20 cellular contexts compared by ENCODE assay signal in the genomic region with DNA sequence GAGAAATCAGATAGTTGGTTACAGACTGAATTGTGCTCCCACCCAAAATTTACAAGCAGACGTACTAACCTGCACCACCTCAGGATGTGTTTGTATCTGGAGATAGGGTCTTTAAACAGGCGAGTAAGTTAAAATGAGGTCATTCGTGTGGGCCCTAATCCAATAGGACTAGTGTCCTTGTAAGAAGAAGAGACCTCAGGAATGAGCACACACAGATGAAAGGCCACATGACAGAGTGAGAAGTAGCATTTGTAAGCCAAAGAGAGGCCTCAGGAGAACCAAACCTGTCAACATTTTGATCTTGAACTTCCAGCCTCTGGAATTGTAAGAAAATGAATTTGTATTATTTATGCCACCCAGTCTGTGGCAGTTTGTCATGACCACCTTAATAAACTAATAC.
DNase-seq lines count a peak whose midpoint lies in the region; ATAC-seq and TF ChIP-seq lines count a peak whose summit lies in the region.
"Had no signal": no experiment of that assay in that cellular context is flagged by ENCODE, and none has a peak within 500 bp of the region (broad histone marks: within the 10 kb centered on the region; RNA-seq: fewer than 3 reads in every experiment).

No MANE protein-coding gene starts in this region.

- H3K79me2 ChIP-seq in GM23338 (replicated peaks; ENCODE audit: insufficient read depth) = no peaks in the 10 kb centered on the region

- H3K4me1 Mint-ChIP-seq in GM23338 (peaks cover 3% of the 10 kb centered on the region; the same call in 1 of the 3 replicates), mesothelial cell of epicardium (peaks cover 21% of the 10 kb centered on the region)
- H3K4me1 Mint-ChIP-seq: B cell had no signal

- intact Hi-C loops in left ventricle myocardium superior (cut with micrococcal nuclease) = no loop called here
- intact Hi-C loops in cardiac septum (cut with DNase I) = no loop called here
- intact Hi-C loops in left lung (cut with DNase I) = no loop called here

- TF ChIP-seq CTCF in GM23338 (conservative IDR thresholded peaks at IDR 0.05; ENCODE audit: low read depth in 2 of 2) = no peak
- no peak for TF ChIP-seq CTCF in mesothelial cell of epicardium (IDR thresholded peaks at IDR 0.05; ENCODE audit: unreplicated experiment)
- no peak for TF ChIP-seq CTCF in left lung (IDR thresholded peaks at IDR 0.05)

- ATAC-seq in left ventricle myocardium superior (peak; percentile 23), GM23338 (no peak), GM19324 (IDR thresholded peaks at IDR 0.05; ENCODE audit: low FRiP score, unreplicated experiment) (no peak), left lung (no peak)
- ATAC-seq: A549; CD8-positive, alpha-beta T cell had no signal

- H3K27ac Mint-ChIP-seq in GM23338 = no peak overlapping the region
- peak overlapping the region; percentile 63 for H3K27ac Mint-ChIP-seq in mesothelial cell of epicardium
- H3K27ac Mint-ChIP-seq: B cell; CD4-positive, alpha-beta T cell; CD8-positive, alpha-beta T cell had no signal

- peaks cover 0 to 20% of the 10 kb centered on the region in 2 donors for H3K9me3 ChIP-seq in left lung
- H3K9me3 ChIP-seq: A549 had no signal

- DNase-seq in NCI-H82 (lab: John Stamatoyannopoulos, UW) (peak; percentile 6), NCI-H82 treated with DMSO at 0.1 percent for 48 hours (lab: John Stamatoyannopoulos, UW; ENCODE audit: unreplicated experiment) (no peak), left ventricle myocardium superior (no peak), cardiac septum (ENCODE audit: low spot score) (no peak), GM23338 (ENCODE audit: low spot score) (no peak), mesothelial cell of epicardium (ENCODE audit: low spot score in 2 of 2, unreplicated experiment in 2 of 2) (no peak), left lung (no peak)
- DNase-seq: AML-193; Caco-2; Calu3; CD4-positive, alpha-beta T cell; CD8-positive, alpha-beta T cell; DMS79 treated with DMSO at 0.1 percent for 48 hours; GF-D8 had no signal

- H3K27ac ChIP-seq in GM23338 (ENCODE audit: low read depth) (no peak overlapping the region), left lung (no peak overlapping the region)
- H3K27ac ChIP-seq: 22Rv1; A549; BLaER1 treated with 17β-estradiol and CSF1 and Interleukin-3, amounts not matched to agents 10 nM and 100 nM; C4-2B had no signal

- H2AFZ ChIP-seq in GM23338 = peak overlapping the region; percentile 72; the same call in 1 of the 2 replicates

- H3K4me1 ChIP-seq in GM23338 (ENCODE audit: insufficient read depth) = no peaks in the 10 kb centered on the region
- no peaks in the 10 kb centered on the region for H3K4me1 ChIP-seq in left lung
- H3K4me1 ChIP-seq: A549; BLaER1 treated with 17β-estradiol and CSF1 and Interleukin-3, amounts not matched to agents 10 nM and 100 nM; Caco-2 had no signal

- no peak overlapping the region for H3K4me3 ChIP-seq in GM23338
- no peak overlapping the region for H3K4me3 ChIP-seq in left lung
- H3K4me3 ChIP-seq: A549; BLaER1 treated with 17β-estradiol and CSF1 and Interleukin-3, amounts not matched to agents 10 nM and 100 nM had no signal

- H3K4me3 Mint-ChIP-seq in GM23338 (no peak overlapping the region), mesothelial cell of epicardium (no peak overlapping the region)
- H3K4me3 Mint-ChIP-seq: B cell; CD4-positive, alpha-beta T cell; CD8-positive, alpha-beta T cell had no signal

- H3K27me3 Mint-ChIP-seq in GM23338 (ENCODE audit: insufficient read depth, low read depth, poor library complexity) = no peaks in the 10 kb centered on the region
- H3K27me3 Mint-ChIP-seq in mesothelial cell of epicardium (ENCODE audit: low read depth) = no peaks in the 10 kb centered on the region
- H3K27me3 Mint-ChIP-seq: B cell; CD4-positive, alpha-beta T cell had no signal

- H3K9me3 Mint-ChIP-seq in GM23338 (no peaks in the 10 kb centered on the region; the same call in 2 of the 3 replicates), mesothelial cell of epicardium (peaks cover 17% of the 10 kb centered on the region)

- H3K27me3 ChIP-seq in GM23338 (ENCODE audit: insufficient read depth) = no peaks in the 10 kb centered on the region
- H3K27me3 ChIP-seq in left lung = no peaks in the 10 kb centered on the region
- H3K27me3 ChIP-seq: BLaER1 treated with 17β-estradiol and CSF1 and Interleukin-3, amounts not matched to agents 10 nM and 100 nM had no signal

- H3K36me3 Mint-ChIP-seq in GM23338 (ENCODE audit: low read depth) (peaks cover 4% of the 10 kb centered on the region; the same call in 1 of the 3 replicates), mesothelial cell of epicardium (no peaks in the 10 kb centered on the region)
- H3K36me3 Mint-ChIP-seq: CD8-positive, alpha-beta T cell had no signal

- H4K20me1 ChIP-seq in GM23338 (replicated peaks; ENCODE audit: insufficient read depth) = no peaks in the 10 kb centered on the region
- H4K20me1 ChIP-seq: BLaER1 treated with 17β-estradiol and CSF1 and Interleukin-3, amounts not matched to agents 10 nM and 100 nM had no signal

- H3F3A ChIP-seq in GM23338 (replicated peaks; ENCODE audit: low read depth) = no peaks in the 10 kb centered on the region

- H3K36me3 ChIP-seq in GM23338 (ENCODE audit: insufficient read depth) (no peaks in the 10 kb centered on the region), left lung (no peaks in the 10 kb centered on the region)
- H3K36me3 ChIP-seq: BLaER1 treated with 17β-estradiol and CSF1 and Interleukin-3, amounts not matched to agents 10 nM and 100 nM had no signal

- peaks cover 5% of the 10 kb centered on the region for H3K9me2 ChIP-seq in GM23338 (ENCODE audit: insufficient read depth)

- H3K4me2 ChIP-seq in GM23338 = no peak overlapping the region
- H3K4me2 ChIP-seq: A549; BLaER1 treated with 17β-estradiol and CSF1 and Interleukin-3, amounts not matched to agents 10 nM and 100 nM had no signal

TF ChIP-seq in GM23338, 12 proteins besides CTCF, POLR2A, EP300 and RAD21 (continues in another document):
- no peak for TF ChIP-seq ZNF331 (CRISPR knock-in tag; IDR thresholded peaks at IDR 0.05; ENCODE audit: low read depth)
- TF ChIP-seq EZH2phosphoT487 (IDR thresholded peaks at IDR 0.05; ENCODE audit: unreplicated experiment) = no peak
- TF ChIP-seq, protein P1, sequence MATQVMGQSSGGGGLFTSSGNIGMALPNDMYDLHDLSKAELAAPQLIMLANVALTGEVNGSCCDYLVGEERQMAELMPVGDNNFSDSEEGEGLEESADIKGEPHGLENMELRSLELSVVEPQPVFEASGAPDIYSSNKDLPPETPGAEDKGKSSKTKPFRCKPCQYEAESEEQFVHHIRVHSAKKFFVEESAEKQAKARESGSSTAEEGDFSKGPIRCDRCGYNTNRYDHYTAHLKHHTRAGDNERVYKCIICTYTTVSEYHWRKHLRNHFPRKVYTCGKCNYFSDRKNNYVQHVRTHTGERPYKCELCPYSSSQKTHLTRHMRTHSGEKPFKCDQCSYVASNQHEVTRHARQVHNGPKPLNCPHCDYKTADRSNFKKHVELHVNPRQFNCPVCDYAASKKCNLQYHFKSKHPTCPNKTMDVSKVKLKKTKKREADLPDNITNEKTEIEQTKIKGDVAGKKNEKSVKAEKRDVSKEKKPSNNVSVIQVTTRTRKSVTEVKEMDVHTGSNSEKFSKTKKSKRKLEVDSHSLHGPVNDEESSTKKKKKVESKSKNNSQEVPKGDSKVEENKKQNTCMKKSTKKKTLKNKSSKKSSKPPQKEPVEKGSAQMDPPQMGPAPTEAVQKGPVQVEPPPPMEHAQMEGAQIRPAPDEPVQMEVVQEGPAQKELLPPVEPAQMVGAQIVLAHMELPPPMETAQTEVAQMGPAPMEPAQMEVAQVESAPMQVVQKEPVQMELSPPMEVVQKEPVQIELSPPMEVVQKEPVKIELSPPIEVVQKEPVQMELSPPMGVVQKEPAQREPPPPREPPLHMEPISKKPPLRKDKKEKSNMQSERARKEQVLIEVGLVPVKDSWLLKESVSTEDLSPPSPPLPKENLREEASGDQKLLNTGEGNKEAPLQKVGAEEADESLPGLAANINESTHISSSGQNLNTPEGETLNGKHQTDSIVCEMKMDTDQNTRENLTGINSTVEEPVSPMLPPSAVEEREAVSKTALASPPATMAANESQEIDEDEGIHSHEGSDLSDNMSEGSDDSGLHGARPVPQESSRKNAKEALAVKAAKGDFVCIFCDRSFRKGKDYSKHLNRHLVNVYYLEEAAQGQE (IDR thresholded peaks at IDR 0.05; ENCODE audit: unreplicated experiment) = no peak
- TF ChIP-seq CREB1 (CRISPR knock-in tag; IDR thresholded peaks at IDR 0.05; ENCODE audit: low read depth) = no peak
